Comparison of ENCODE assay signal across 26 cellular contexts in the genomic region with DNA sequence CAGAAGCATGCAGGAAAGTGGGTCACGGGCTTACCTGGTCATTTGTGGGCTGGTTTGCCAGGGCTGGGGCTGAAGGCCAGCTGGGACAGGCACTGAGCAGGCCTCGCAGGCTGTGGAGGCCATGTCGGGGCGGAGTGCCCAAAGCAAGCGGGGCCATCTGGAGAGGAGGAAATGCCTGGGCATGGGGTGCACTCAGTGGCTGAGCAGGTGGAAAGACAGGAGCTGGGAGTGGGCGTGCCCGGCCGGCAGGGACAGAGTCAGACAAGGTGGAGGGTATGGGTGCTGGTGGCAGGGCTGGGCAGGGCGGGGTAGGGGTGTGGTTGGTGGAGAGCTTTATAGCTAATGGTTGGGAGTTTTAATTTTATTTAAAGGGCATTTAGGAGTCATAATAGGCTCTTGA. TPM values are rescaled to one million over a fixed set of nuclear protein-coding genes. Genes with fewer than 3 reads are reported as not detected.
DNase-seq lines count a peak whose midpoint lies in the region; ATAC-seq and TF ChIP-seq lines count a peak whose summit lies in the region.
"Had no signal": no experiment of that assay in that cellular context is flagged by ENCODE, and none has a peak within 500 bp of the region (broad histone marks: within the 10 kb centered on the region; RNA-seq: fewer than 3 reads in every experiment).

No MANE protein-coding gene starts in this region.

- H3K4me1 Mint-ChIP-seq in brain: peaks cover 56% of the 10 kb centered on the region

- H3K4me3 Mint-ChIP-seq in brain: no peak overlapping the region
- H3K4me3 Mint-ChIP-seq: B cell; effector memory CD8-positive, alpha-beta T cell; IgD-negative memory B cell; T-helper 1 cell treated with Interleukin-12 subunit alpha and Interleukin-12 subunit beta and Interleukin-4 antibody, amounts not matched to agents 30 μg/mL and 1 μg/mL, for 36 hours had no signal

- H3K36me3 Mint-ChIP-seq in brain: no peaks in the 10 kb centered on the region
- H3K36me3 Mint-ChIP-seq: IgD-negative memory B cell had no signal

- no peak overlapping the region for H3K9ac ChIP-seq in BLaER1
- H3K9ac ChIP-seq in mammary epithelial cell (ENCODE audit: insufficient read depth, low read length): no peak overlapping the region

- H3K4me3 ChIP-seq in BLaER1: no peak overlapping the region
- H3K4me3 ChIP-seq in uterus: no peak overlapping the region
- no peak overlapping the region for H3K4me3 ChIP-seq in mammary epithelial cell (replicated peaks in 1 of 3; ENCODE audit: insufficient read depth in 1 of 3, low read depth in 2 of 3, low read length in 3 of 3)
- H3K4me3 ChIP-seq: A549, HAP-1, lung had no signal

- 80% methylated on average over 8 of the region's 9 CpGs for WGBS in mammary epithelial cell (ENCODE audit: low coverage, missing lambda C conversion rate)

- H3K27ac ChIP-seq in BLaER1: no peak overlapping the region
- no peak overlapping the region for H3K27ac ChIP-seq in uterus
- no peak overlapping the region for H3K27ac ChIP-seq in mammary epithelial cell (ENCODE audit: insufficient read depth, low read depth, low read length)
- H3K27ac ChIP-seq: A549 had no signal

- peaks cover 3% of the 10 kb centered on the region for H3K27me3 Mint-ChIP-seq in brain

- H4K20me1 ChIP-seq in BLaER1: no peaks in the 10 kb centered on the region
- no peaks in the 10 kb centered on the region for H4K20me1 ChIP-seq in mammary epithelial cell (ENCODE audit: insufficient read depth, low read length)

- peak overlapping the region in 3 of 5 experiments; percentile 18 to 66 (median 65) for H3K27ac Mint-ChIP-seq in brain
- H3K27ac Mint-ChIP-seq: B cell; IgD-negative memory B cell; progenitor cell of endocrine pancreas; T-helper 1 cell treated with Interleukin-12 subunit alpha and Interleukin-12 subunit beta and Interleukin-4 antibody, amounts not matched to agents 30 μg/mL and 1 μg/mL, for 36 hours had no signal

- H3K9me3 ChIP-seq in BLaER1: no peaks in the 10 kb centered on the region
- no peaks in the 10 kb centered on the region for H3K9me3 ChIP-seq in uterus
- no peaks in the 10 kb centered on the region for H3K9me3 ChIP-seq in mammary epithelial cell (replicated peaks; ENCODE audit: insufficient read depth, low read length)
- H3K9me3 ChIP-seq: A549, HAP-1 had no signal

- H3K4me1 ChIP-seq in BLaER1 (peaks cover 89% of the 10 kb centered on the region), uterus (no peaks in the 10 kb centered on the region), mammary epithelial cell (ENCODE audit: insufficient read depth, low read length) (no peaks in the 10 kb centered on the region)
- H3K4me1 ChIP-seq: A549, HAP-1 had no signal

- H3K79me2 ChIP-seq in mammary epithelial cell (ENCODE audit: insufficient read depth, low read length): no peaks in the 10 kb centered on the region

- CTCF ChIA-PET in mammary epithelial cell (lab: Charles Lee; ENCODE audit: low non-redundant PET): no interaction called here

- DNase-seq in NCI-H1694 treated with DMSO at 0.1 percent for 48 hours (lab: John Stamatoyannopoulos, UW) (peak; percentile 61), left colon (peak; percentile 88 to 92), uterus (no peak), mammary epithelial cell (no peak), NCI-H2107 treated with DMSO at 0.1 percent for 48 hours (lab: John Stamatoyannopoulos, UW; ENCODE audit: unreplicated experiment) (no peak)
- DNase-seq: activated CD4-positive, alpha-beta T cell treated with anti-CD3 and anti-CD28 coated beads for 4 hours; activated CD8-positive, alpha-beta memory T cell treated with anti-CD3 and anti-CD28 coated beads for 24 hours; activated gamma-delta T cell; activated T-cell treated with anti-CD3 and anti-CD28 coated beads, Interleukin-2, amount 50 U/mL, for 1 hour; DMS79 treated with DMSO at 0.1 percent for 48 hours; effector memory CD8-positive, alpha-beta T cell; kidney; NCI-H1105 treated with DMSO at 0.1 percent for 48 hours; NCI-H2081 treated with DMSO at 0.1 percent for 48 hours; NK-92 treated with Interleukin-12 subunit alpha and Interleukin-12 subunit beta, amount 100 ng/mL, for 24 hours had no signal

- H2AFZ ChIP-seq in mammary epithelial cell (ENCODE audit: low read depth, low read length): no peak overlapping the region

- intact Hi-C loops in left colon (cut with DNase I, micrococcal nuclease): no loop called here
- intact Hi-C loops in uterus (cut with DNase I; ENCODE audit: low total_unique reads): no loop called here
- intact Hi-C loops in mammary epithelial cell (cut with micrococcal nuclease): no loop called here

- peak overlapping the region; percentile 11; the same call in 1 of the 2 replicates for H3K4me2 ChIP-seq in BLaER1
- H3K4me2 ChIP-seq in mammary epithelial cell (ENCODE audit: insufficient read depth, low read depth, low read length): no peak overlapping the region
- H3K4me2 ChIP-seq: A549 had no signal

- no peak for TF ChIP-seq POLR2A in uterus (IDR thresholded peaks at IDR 0.05)

- TF ChIP-seq CTCF in brain (conservative IDR thresholded peaks at IDR 0.05): no peak
- no peak for TF ChIP-seq CTCF in uterus (IDR thresholded peaks at IDR 0.05)
- no peak for TF ChIP-seq CTCF in mammary epithelial cell (conservative IDR thresholded peaks at IDR 0.05 in 1 of 2, IDR thresholded peaks at IDR 0.05 in 1 of 2; ENCODE audit: extremely low read depth in 1 of 2, insufficient read depth in 1 of 2, low read depth in 1 of 2, low read length in 2 of 2)

- no peaks in the 10 kb centered on the region for H3K9me3 Mint-ChIP-seq in brain
- H3K9me3 Mint-ChIP-seq: effector memory CD8-positive, alpha-beta T cell; IgD-negative memory B cell; T-helper 1 cell treated with Interleukin-12 subunit alpha and Interleukin-12 subunit beta and Interleukin-4 antibody, amounts not matched to agents 30 μg/mL and 1 μg/mL, for 36 hours had no signal

- no TSS peak for BruUV-seq in mammary epithelial cell (replicated peaks; lab: Mats Ljungman, UMichigan)

- no peaks in the 10 kb centered on the region for H3K36me3 ChIP-seq in BLaER1
- no peaks in the 10 kb centered on the region for H3K36me3 ChIP-seq in uterus
- no peaks in the 10 kb centered on the region for H3K36me3 ChIP-seq in mammary epithelial cell (ENCODE audit: insufficient read depth, low read length)
- H3K36me3 ChIP-seq: HAP-1 had no signal

- in situ Hi-C loops in mammary epithelial cell (cut with MboI; ENCODE audit: low sequenced_read_pairs in 2 of 2): no loop called here

- peak; percentile 95 for ATAC-seq in left colon
- no peak for ATAC-seq in GM18520 (IDR thresholded peaks at IDR 0.05; ENCODE audit: unreplicated experiment)
- ATAC-seq: A549; effector memory CD8-positive, alpha-beta T cell; Panc1 had no signal

- dilution Hi-C loops in mammary epithelial cell (cut with HindIII; ENCODE audit: low sequenced_read_pairs): no loop called here

- H3K27me3 ChIP-seq in BLaER1: no peaks in the 10 kb centered on the region
- H3K27me3 ChIP-seq in uterus: no peaks in the 10 kb centered on the region
- no peaks in the 10 kb centered on the region for H3K27me3 ChIP-seq in mammary epithelial cell (ENCODE audit: insufficient read depth, low read length)

RNA-seq across cellular contexts. Expression of gene DAGLA, which starts 27.4 kb away (rescaled TPM):
- polyA plus RNA-seq in brain (ENCODE audit: insufficient read depth, low read depth, low replicate concordance) (13.4 TPM), mammary epithelial cell (0.08 TPM)
- total RNA-seq in left colon (10 to 100 TPM; 10.7 to 12.2 TPM), uterus (1 to 10 TPM in 2 of 4 donors, under 1 TPM in 2; 0.29 to 5.4 (median 1.9) TPM), mammary epithelial cell (under 1 TPM; 0.33 to 0.67 TPM)
- polyA minus RNA-seq in mammary epithelial cell: not detected
- total RNA-seq: B cell had no signal
- polyA plus RNA-seq: IgD-negative memory B cell had no signal

RNA-seq across cellular contexts. Expression of gene MYRF, which starts 44.9 kb away (rescaled TPM):
- 70.8 TPM for polyA plus RNA-seq in brain (ENCODE audit: insufficient read depth, low read depth, low replicate concordance)
- 10 to 100 TPM in 1 of 2 donors, 1 to 10 TPM in 1; 4.6 to 15.6 TPM for total RNA-seq in left colon
- 100 to 1,000 TPM in 1 of 4 donors, 10 to 100 TPM in 2, 1 to 10 TPM in 1; 6.4 to 106 (median 12.7) TPM for total RNA-seq in uterus
- total RNA-seq in mammary epithelial cell: under 1 TPM; under 0.01 to 0.26 TPM
- 0.16 TPM for polyA plus RNA-seq in mammary epithelial cell
- polyA minus RNA-seq in mammary epithelial cell: not detected
- polyA plus RNA-seq: IgD-negative memory B cell had no signal

Comparison
In these comparisons a context has a peak if more than half of its experiments do, and no peak if none do; other contexts are left out.
1. DNase-seq: peak in NCI-H1694 treated with DMSO at 0.1 percent for 48 hours (single experiment) and left colon (2 of 2); none in uterus (0 of 2), mammary epithelial cell (single experiment) and NCI-H2107 treated with DMSO at 0.1 percent for 48 hours (single experiment).
2. RNA of gene MYRF, which starts 44.9 kb away (total RNA-seq): 4.6 to 15.6 TPM in left colon and 6.4 to 106 TPM in uterus; under 0.01 to 0.26 TPM in mammary epithelial cell; every median in the first group is over 4 times any median in the second.